14 cellular contexts compared by ENCODE assay signal in the genomic region with DNA sequence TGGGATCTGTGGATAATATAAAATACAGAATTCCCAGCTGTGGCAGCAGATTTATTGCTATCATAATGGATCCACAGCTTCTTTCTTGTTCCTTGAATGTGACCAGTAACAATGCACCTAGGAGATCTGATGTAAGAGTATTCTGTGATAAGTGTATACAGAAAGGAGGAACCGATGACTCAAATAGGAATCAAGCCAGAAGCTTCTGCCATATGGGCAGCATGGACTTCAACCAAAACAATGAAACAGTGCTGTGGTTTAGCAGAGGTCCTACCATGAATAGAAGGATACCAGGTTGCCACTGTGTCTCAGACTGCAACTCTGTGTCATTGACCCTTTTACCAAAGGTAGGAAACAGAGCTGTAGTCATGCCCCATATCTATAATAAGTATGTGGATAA.
DNase-seq lines count a peak whose midpoint lies in the region; ATAC-seq, FAIRE-seq and TF ChIP-seq lines count a peak whose summit lies in the region.
"Had no signal": no experiment of that assay in that cellular context is flagged by ENCODE, and none has a peak within 500 bp of the region (broad histone marks: within the 10 kb centered on the region; RNA-seq: fewer than 3 reads in every experiment).

No MANE protein-coding gene starts in this region.

- no peak overlapping the region for H3K4me3 Mint-ChIP-seq in activated CD8-positive, alpha-beta T cell treated with anti-CD3 and anti-CD28 coated beads, Interleukin-2, amount 10 ng/mL, durations not matched to agents 7 days and 5 days
- H3K4me3 Mint-ChIP-seq: activated naive CD4-positive, alpha-beta T cell treated with anti-CD3 and anti-CD28 coated beads, Interleukin-2, amount 10 ng/mL, durations not matched to agents 7 days and 5 days had no signal

- TF ChIP-seq CTCF in bronchial epithelial cell (IDR thresholded peaks at IDR 0.05; ENCODE audit: insufficient read depth, low read length, severe bottlenecking) = no peak

- DNase-seq in bronchial epithelial cell (ENCODE audit: low read depth) = peak; percentile 65
- DNase-seq in skeletal muscle cell (ENCODE audit: low read depth) = peak; percentile 47
- no peak for DNase-seq in activated CD8-positive, alpha-beta T cell treated with anti-CD3 and anti-CD28 coated beads, Interleukin-2, amount 10 ng/mL, durations not matched to agents 7 days and 5 days
- DNase-seq in anterior cingulate cortex (lab: John Stamatoyannopoulos, UW) = no peak
- DNase-seq: activated naive CD4-positive, alpha-beta T cell treated with anti-CD3 and anti-CD28 coated beads, Interleukin-2, amount 10 ng/mL, durations not matched to agents 7 days and 5 days; dorsolateral prefrontal cortex; midbrain; NCI-H187; stimulated activated naive CD8-positive, alpha-beta T cell treated with anti-CD3 and anti-CD28 coated beads, Interleukin-15, Interleukin-2, amounts not matched to agents 100 U/mL and 50 U/mL, for 24 hours; T-helper 2 cell had no signal

- CTCF ChIA-PET in activated CD8-positive, alpha-beta T cell treated with anti-CD3 and anti-CD28 coated beads, Interleukin-2, amount 10 ng/mL, durations not matched to agents 7 days and 5 days (lab: Charles Lee) = interaction anchor here (1.5 kb wide), 1 partner anchor 40 kb away, joined by 4 read pairs; no protein-coding TSS in a partner anchor

- H3K27ac Mint-ChIP-seq in activated CD8-positive, alpha-beta T cell treated with anti-CD3 and anti-CD28 coated beads, Interleukin-2, amount 10 ng/mL, durations not matched to agents 7 days and 5 days = no peak overlapping the region
- H3K27ac Mint-ChIP-seq: activated naive CD4-positive, alpha-beta T cell treated with anti-CD3 and anti-CD28 coated beads, Interleukin-2, amount 10 ng/mL, durations not matched to agents 7 days and 5 days; progenitor cell of endocrine pancreas had no signal

- H3K4me1 Mint-ChIP-seq in activated CD8-positive, alpha-beta T cell treated with anti-CD3 and anti-CD28 coated beads, Interleukin-2, amount 10 ng/mL, durations not matched to agents 7 days and 5 days (ENCODE audit: low read depth) = no peaks in the 10 kb centered on the region
- H3K4me1 Mint-ChIP-seq: activated naive CD4-positive, alpha-beta T cell treated with anti-CD3 and anti-CD28 coated beads, Interleukin-2, amount 10 ng/mL, durations not matched to agents 7 days and 5 days had no signal

- 0 out of 2 replicates have a peak overlapping the region, but pooled peaks have one; percentile 4 for H3K27ac ChIP-seq in HUES6 (ENCODE audit: low read depth, low read length)
- H3K27ac ChIP-seq: dorsolateral prefrontal cortex had no signal

- POLR2A ChIA-PET in activated CD8-positive, alpha-beta T cell treated with anti-CD3 and anti-CD28 coated beads, Interleukin-2, amount 10 ng/mL, durations not matched to agents 7 days and 5 days (lab: Charles Lee) = no interaction called here

- H3K4me3 ChIP-seq in HUES6 (ENCODE audit: low read depth, low read length) = no peak overlapping the region
- no peak overlapping the region for H3K4me3 ChIP-seq in bronchial epithelial cell (ENCODE audit: low read depth, low read length)
- no peak overlapping the region for H3K4me3 ChIP-seq in skeletal muscle cell (ENCODE audit: low read depth, low read length)
- H3K4me3 ChIP-seq: dorsolateral prefrontal cortex had no signal

- no peaks in the 10 kb centered on the region for H3K27me3 Mint-ChIP-seq in activated CD8-positive, alpha-beta T cell treated with anti-CD3 and anti-CD28 coated beads, Interleukin-2, amount 10 ng/mL, durations not matched to agents 7 days and 5 days (ENCODE audit: low read depth)
- H3K27me3 Mint-ChIP-seq: activated naive CD4-positive, alpha-beta T cell treated with anti-CD3 and anti-CD28 coated beads, Interleukin-2, amount 10 ng/mL, durations not matched to agents 7 days and 5 days; progenitor cell of endocrine pancreas had no signal

- H3K4me1 ChIP-seq in HUES6 (ENCODE audit: control insufficient read depth, insufficient read depth, low read length) = peaks cover 45% of the 10 kb centered on the region

- H3K36me3 ChIP-seq in HUES6 (ENCODE audit: control insufficient read depth, insufficient read depth, low read length) (peaks cover 4% of the 10 kb centered on the region; the same call in 1 of the 2 replicates), bronchial epithelial cell (ENCODE audit: control insufficient read depth, insufficient read depth, low read length) (no peaks in the 10 kb centered on the region)

- H3K9me3 ChIP-seq in HUES6 (ENCODE audit: control insufficient read depth, insufficient read depth, low read depth, low read length) = peaks cover 3% of the 10 kb centered on the region; the same call in 1 of the 2 replicates

- H3K27me3 ChIP-seq in HUES6 (ENCODE audit: control insufficient read depth, insufficient read depth, low read length) (no peaks in the 10 kb centered on the region), bronchial epithelial cell (ENCODE audit: control insufficient read depth, insufficient read depth, low read length) (no peaks in the 10 kb centered on the region)

- no peak overlapping the region for H3K9ac ChIP-seq in HUES6 (ENCODE audit: low read length)

- peak; percentile 71 for ATAC-seq in GM18867 (IDR thresholded peaks at IDR 0.05; ENCODE audit: unreplicated experiment)
- ATAC-seq in HG03139 (IDR thresholded peaks at IDR 0.05; ENCODE audit: unreplicated experiment) = no peak
- no peak for ATAC-seq in activated CD8-positive, alpha-beta T cell treated with anti-CD3 and anti-CD28 coated beads, Interleukin-2, amount 10 ng/mL, durations not matched to agents 7 days and 5 days
- ATAC-seq: stimulated activated naive CD8-positive, alpha-beta T cell treated with anti-CD3 and anti-CD28 coated beads, Interleukin-15, Interleukin-2, amounts not matched to agents 100 U/mL and 50 U/mL, for 24 hours had no signal

- H3K36me3 Mint-ChIP-seq in activated CD8-positive, alpha-beta T cell treated with anti-CD3 and anti-CD28 coated beads, Interleukin-2, amount 10 ng/mL, durations not matched to agents 7 days and 5 days (ENCODE audit: low read depth) = no peaks in the 10 kb centered on the region
- H3K36me3 Mint-ChIP-seq: activated naive CD4-positive, alpha-beta T cell treated with anti-CD3 and anti-CD28 coated beads, Interleukin-2, amount 10 ng/mL, durations not matched to agents 7 days and 5 days had no signal

- H3K9me3 Mint-ChIP-seq in activated CD8-positive, alpha-beta T cell treated with anti-CD3 and anti-CD28 coated beads, Interleukin-2, amount 10 ng/mL, durations not matched to agents 7 days and 5 days (ENCODE audit: insufficient read depth) = no peaks in the 10 kb centered on the region
- H3K9me3 Mint-ChIP-seq: activated naive CD4-positive, alpha-beta T cell treated with anti-CD3 and anti-CD28 coated beads, Interleukin-2, amount 10 ng/mL, durations not matched to agents 7 days and 5 days had no signal

- peak; percentile 23 for FAIRE-seq in bronchial epithelial cell (lab: Jason Lieb, UNC)

Comparison
In these comparisons a context has a peak if more than half of its experiments do, and no peak if none do; other contexts are left out.
1. DNase-seq: peak in bronchial epithelial cell (single experiment) and skeletal muscle cell (single experiment); none in activated CD8-positive, alpha-beta T cell treated with anti-CD3 and anti-CD28 coated beads, Interleukin-2, amount 10 ng/mL, durations not matched to agents 7 days and 5 days (single experiment) and anterior cingulate cortex (0 of 58).